In genomic region chr19:1144741-1145140, GRCh38 we compare ENCODE assay signal across 22 cellular contexts. TPM values are rescaled to one million over a fixed set of nuclear protein-coding genes. Genes with fewer than 3 reads are reported as not detected.
DNase-seq lines count a peak whose midpoint lies in the region; ATAC-seq and TF ChIP-seq lines count a peak whose summit lies in the region.
"Had no signal": no experiment of that assay in that cellular context is flagged by ENCODE, and none has a peak within 500 bp of the region (broad histone marks: within the 10 kb centered on the region; RNA-seq: fewer than 3 reads in every experiment).

No MANE protein-coding gene starts in this region.

- H3K27me3 ChIP-seq in CD4-positive, alpha-beta memory T cell (ENCODE audit: insufficient read depth, low read length), result no peaks in the 10 kb centered on the region
- H3K27me3 ChIP-seq: vagina had no signal

- no peak overlapping the region for H3K27ac ChIP-seq in CD4-positive, alpha-beta memory T cell (ENCODE audit: low read depth, low read length)
- H3K27ac ChIP-seq in caudate nucleus (ENCODE audit: low read depth, low read length), result no peak overlapping the region
- H3K27ac ChIP-seq: A549, epithelial cell of prostate, GM23248, SK-N-MC, thoracic aorta, vagina had no signal

- no peak for DNase-seq in activated CD8-positive, alpha-beta T cell treated with anti-CD3 and anti-CD28 coated beads for 36 hours
- no peak for DNase-seq in activated CD8-positive, alpha-beta T cell treated with anti-CD3 and anti-CD28 coated beads, Interleukin-2, amount 10 ng/mL, durations not matched to agents 7 days and 5 days
- DNase-seq in CD4-positive, alpha-beta memory T cell, result no peak
- DNase-seq in WTC11 (ENCODE audit: low spot score) (no peak), memory B cell (ENCODE audit: low spot score in 2 of 2) (no peak), left cardiac atrium (no peak), caudate nucleus (lab: John Stamatoyannopoulos, UW) (no peak), NCI-H1105 treated with DMSO at 0.1 percent for 48 hours (lab: John Stamatoyannopoulos, UW) (no peak)
- DNase-seq: activated CD4-positive, alpha-beta memory T cell treated with anti-CD3 and anti-CD28 coated beads for 36 hours; activated T-cell treated with anti-CD3 and anti-CD28 coated beads for 4 hours; DMS79 treated with DMSO at 0.1 percent for 48 hours; GM23248; Kasumi-1; NCI-H187; NCI-H69; nucleus accumbens had no signal

- H3K36me3 Mint-ChIP-seq in activated CD8-positive, alpha-beta T cell treated with anti-CD3 and anti-CD28 coated beads for 36 hours (ENCODE audit: low read depth), result peaks cover 15% of the 10 kb centered on the region
- peaks cover 33% of the 10 kb centered on the region for H3K36me3 Mint-ChIP-seq in activated CD8-positive, alpha-beta T cell treated with anti-CD3 and anti-CD28 coated beads, Interleukin-2, amount 10 ng/mL, durations not matched to agents 7 days and 5 days (ENCODE audit: low read depth)
- peaks cover 26 to 32% of the 10 kb centered on the region in 2 donors for H3K36me3 Mint-ChIP-seq in CD4-positive, alpha-beta memory T cell
- H3K36me3 Mint-ChIP-seq in WTC11, result peaks cover 26% of the 10 kb centered on the region
- peaks cover 28% of the 10 kb centered on the region for H3K36me3 Mint-ChIP-seq in memory B cell

- no peaks in the 10 kb centered on the region for H3K4me1 ChIP-seq in CD4-positive, alpha-beta memory T cell (ENCODE audit: insufficient read depth, low read length)

- POLR2A ChIA-PET in activated CD8-positive, alpha-beta T cell treated with anti-CD3 and anti-CD28 coated beads for 36 hours (lab: Charles Lee), result no interaction called here
- POLR2A ChIA-PET in activated CD8-positive, alpha-beta T cell treated with anti-CD3 and anti-CD28 coated beads, Interleukin-2, amount 10 ng/mL, durations not matched to agents 7 days and 5 days (lab: Charles Lee), result no interaction called here
- POLR2A ChIA-PET in CD4-positive, alpha-beta memory T cell (lab: Charles Lee; ENCODE audit: partially characterized antibody), result no interaction called here
- POLR2A ChIA-PET in WTC11 (lab: Charles Lee), result no interaction called here

- peak overlapping the region; percentile 36 for H3K27ac Mint-ChIP-seq in activated CD8-positive, alpha-beta T cell treated with anti-CD3 and anti-CD28 coated beads for 36 hours
- no peak overlapping the region for H3K27ac Mint-ChIP-seq in activated CD8-positive, alpha-beta T cell treated with anti-CD3 and anti-CD28 coated beads, Interleukin-2, amount 10 ng/mL, durations not matched to agents 7 days and 5 days
- H3K27ac Mint-ChIP-seq in CD4-positive, alpha-beta memory T cell, result peak overlapping the region in 5 of 7 donors; percentile 15 to 93 (median 87)
- H3K27ac Mint-ChIP-seq in WTC11 (peak overlapping the region; percentile 42), memory B cell (peak overlapping the region; percentile 76)
- H3K27ac Mint-ChIP-seq: activated CD4-positive, alpha-beta memory T cell treated with anti-CD3 and anti-CD28 coated beads for 36 hours had no signal

- CTCF ChIA-PET in activated CD8-positive, alpha-beta T cell treated with anti-CD3 and anti-CD28 coated beads for 36 hours (lab: Charles Lee), result no interaction called here
- CTCF ChIA-PET in activated CD8-positive, alpha-beta T cell treated with anti-CD3 and anti-CD28 coated beads, Interleukin-2, amount 10 ng/mL, durations not matched to agents 7 days and 5 days (lab: Charles Lee), result no interaction called here
- CTCF ChIA-PET in CD4-positive, alpha-beta memory T cell (lab: Charles Lee; ENCODE audit: partially characterized antibody), result no interaction called here
- CTCF ChIA-PET in WTC11 (lab: Charles Lee), result no interaction called here

- peaks cover 4% of the 10 kb centered on the region for H3K36me3 ChIP-seq in CD4-positive, alpha-beta memory T cell (ENCODE audit: insufficient read depth, low read length)

- H3K27me3 Mint-ChIP-seq in activated CD8-positive, alpha-beta T cell treated with anti-CD3 and anti-CD28 coated beads for 36 hours, result no peaks in the 10 kb centered on the region
- H3K27me3 Mint-ChIP-seq in activated CD8-positive, alpha-beta T cell treated with anti-CD3 and anti-CD28 coated beads, Interleukin-2, amount 10 ng/mL, durations not matched to agents 7 days and 5 days (ENCODE audit: low read depth), result no peaks in the 10 kb centered on the region
- no peaks in the 10 kb centered on the region for H3K27me3 Mint-ChIP-seq in CD4-positive, alpha-beta memory T cell
- H3K27me3 Mint-ChIP-seq in WTC11 (ENCODE audit: low read depth) (no peaks in the 10 kb centered on the region), memory B cell (no peaks in the 10 kb centered on the region)
- H3K27me3 Mint-ChIP-seq: activated CD4-positive, alpha-beta memory T cell treated with anti-CD3 and anti-CD28 coated beads for 36 hours had no signal

- no peak overlapping the region for H3K4me3 Mint-ChIP-seq in activated CD8-positive, alpha-beta T cell treated with anti-CD3 and anti-CD28 coated beads for 36 hours
- H3K4me3 Mint-ChIP-seq in activated CD8-positive, alpha-beta T cell treated with anti-CD3 and anti-CD28 coated beads, Interleukin-2, amount 10 ng/mL, durations not matched to agents 7 days and 5 days, result no peak overlapping the region
- no peak overlapping the region for H3K4me3 Mint-ChIP-seq in CD4-positive, alpha-beta memory T cell
- H3K4me3 Mint-ChIP-seq in WTC11, result no peak overlapping the region
- no peak overlapping the region for H3K4me3 Mint-ChIP-seq in memory B cell
- H3K4me3 Mint-ChIP-seq: activated CD4-positive, alpha-beta memory T cell treated with anti-CD3 and anti-CD28 coated beads for 36 hours had no signal

- no peak for ATAC-seq in activated CD8-positive, alpha-beta T cell treated with anti-CD3 and anti-CD28 coated beads for 36 hours
- no peak for ATAC-seq in activated CD8-positive, alpha-beta T cell treated with anti-CD3 and anti-CD28 coated beads, Interleukin-2, amount 10 ng/mL, durations not matched to agents 7 days and 5 days
- no peak for ATAC-seq in WTC11
- no peak for ATAC-seq in memory B cell (ENCODE audit: low read depth)
- ATAC-seq in left cardiac atrium, result no peak
- ATAC-seq: A549 had no signal

- H3K9me3 Mint-ChIP-seq in activated CD8-positive, alpha-beta T cell treated with anti-CD3 and anti-CD28 coated beads for 36 hours, result no peaks in the 10 kb centered on the region
- no peaks in the 10 kb centered on the region for H3K9me3 Mint-ChIP-seq in activated CD8-positive, alpha-beta T cell treated with anti-CD3 and anti-CD28 coated beads, Interleukin-2, amount 10 ng/mL, durations not matched to agents 7 days and 5 days (ENCODE audit: insufficient read depth)
- H3K9me3 Mint-ChIP-seq in CD4-positive, alpha-beta memory T cell, result peaks cover 0 to 4% (median 0%) of the 10 kb centered on the region in 8 donors
- peaks cover 5% of the 10 kb centered on the region for H3K9me3 Mint-ChIP-seq in WTC11
- peaks cover 6% of the 10 kb centered on the region for H3K9me3 Mint-ChIP-seq in memory B cell
- H3K9me3 Mint-ChIP-seq: activated CD4-positive, alpha-beta memory T cell treated with anti-CD3 and anti-CD28 coated beads for 36 hours had no signal

- no peaks in the 10 kb centered on the region for H3K4me1 Mint-ChIP-seq in activated CD8-positive, alpha-beta T cell treated with anti-CD3 and anti-CD28 coated beads for 36 hours (ENCODE audit: low read depth)
- H3K4me1 Mint-ChIP-seq in activated CD8-positive, alpha-beta T cell treated with anti-CD3 and anti-CD28 coated beads, Interleukin-2, amount 10 ng/mL, durations not matched to agents 7 days and 5 days (ENCODE audit: low read depth), result peaks cover 3% of the 10 kb centered on the region
- H3K4me1 Mint-ChIP-seq in CD4-positive, alpha-beta memory T cell, result peaks cover 3 to 7% (median 5%) of the 10 kb centered on the region in 4 donors
- peaks cover 10% of the 10 kb centered on the region for H3K4me1 Mint-ChIP-seq in WTC11
- H3K4me1 Mint-ChIP-seq in memory B cell, result peaks cover 12% of the 10 kb centered on the region

- no peak overlapping the region for H3K4me3 ChIP-seq in CD4-positive, alpha-beta memory T cell (ENCODE audit: low read length in 2 of 2)
- H3K4me3 ChIP-seq: A549, GM23248, lung, SK-N-MC, thoracic aorta, vagina had no signal

- TF ChIP-seq CTCF in activated CD8-positive, alpha-beta T cell treated with anti-CD3 and anti-CD28 coated beads for 36 hours (IDR thresholded peaks at IDR 0.05), result no peak
- TF ChIP-seq CTCF in WTC11 (IDR thresholded peaks at IDR 0.05), result no peak

- intact Hi-C loops in activated CD8-positive, alpha-beta T cell treated with anti-CD3 and anti-CD28 coated beads for 36 hours (cut with micrococcal nuclease), result no loop called here
- intact Hi-C loops in CD4-positive, alpha-beta memory T cell (cut with micrococcal nuclease), result no loop called here
- intact Hi-C loops in left cardiac atrium (cut with DNase I), result no loop called here

- H3K9me3 ChIP-seq in CD4-positive, alpha-beta memory T cell (ENCODE audit: control insufficient read depth in 1 of 2, low read length in 2 of 2), result no peaks in the 10 kb centered on the region
- H3K9me3 ChIP-seq: A549, thoracic aorta, vagina had no signal

TF ChIP-seq in WTC11, 78 proteins besides CTCF, POLR2A, EP300 and RAD21 (continues in another document):
- no peak for TF ChIP-seq CREM (CRISPR knock-in tag; IDR thresholded peaks at IDR 0.05)
- TF ChIP-seq ZNF121 (CRISPR knock-in tag; IDR thresholded peaks at IDR 0.05), result no peak

RNA-seq across cellular contexts. Expression of gene SBNO2, which starts 29.3 kb away (rescaled TPM):
- total RNA-seq in activated CD8-positive, alpha-beta T cell treated with anti-CD3 and anti-CD28 coated beads for 36 hours, result 10 to 100 TPM; 41.7 to 42.0 TPM
- total RNA-seq in activated CD8-positive, alpha-beta T cell treated with anti-CD3 and anti-CD28 coated beads, Interleukin-2, amount 10 ng/mL, durations not matched to agents 7 days and 5 days, result 10 to 100 TPM; 58.6 to 70.5 TPM
- 10 to 100 TPM; 92.6 to 98.6 TPM for total RNA-seq in CD4-positive, alpha-beta memory T cell
- 1 to 10 TPM in 1 of 2 donors, under 1 TPM in 1; 0.37 to 3.5 TPM for polyA plus RNA-seq in CD4-positive, alpha-beta memory T cell
- 40.7 to 57.3 TPM (median 48.0 TPM) in 3 replicates for total RNA-seq in WTC11 (2021)
- total RNA-seq in left cardiac atrium, result 10 to 100 TPM; 27.2 to 64.2 TPM

RNA-seq across cellular contexts. Expression of gene GPX4, which starts 40.9 kb away (rescaled TPM):
- total RNA-seq in activated CD8-positive, alpha-beta T cell treated with anti-CD3 and anti-CD28 coated beads for 36 hours, result 100 to 1,000 TPM; 224 to 232 TPM
- total RNA-seq in activated CD8-positive, alpha-beta T cell treated with anti-CD3 and anti-CD28 coated beads, Interleukin-2, amount 10 ng/mL, durations not matched to agents 7 days and 5 days, result 100 to 1,000 TPM; 174 to 177 TPM
- 100 to 1,000 TPM; 210 to 220 TPM for total RNA-seq in CD4-positive, alpha-beta memory T cell
- polyA plus RNA-seq in CD4-positive, alpha-beta memory T cell, result 100 to 1,000 TPM; 399 to 406 TPM
- total RNA-seq in WTC11 (2021) (363 to 377 TPM (median 368 TPM) in 3 replicates), left cardiac atrium (100 to 1,000 TPM; 378 to 432 TPM)

RNA-seq across cellular contexts. Expression of gene POLR2E, which starts 49.6 kb away (rescaled TPM):
- 100 to 1,000 TPM; 271 to 282 TPM for total RNA-seq in activated CD8-positive, alpha-beta T cell treated with anti-CD3 and anti-CD28 coated beads for 36 hours
- 100 to 1,000 TPM; 176 to 177 TPM for total RNA-seq in activated CD8-positive, alpha-beta T cell treated with anti-CD3 and anti-CD28 coated beads, Interleukin-2, amount 10 ng/mL, durations not matched to agents 7 days and 5 days
- total RNA-seq in CD4-positive, alpha-beta memory T cell, result 10 to 100 TPM; 76.0 to 80.0 TPM
- polyA plus RNA-seq in CD4-positive, alpha-beta memory T cell, result 100 to 1,000 TPM; 167 to 197 TPM
- 275 to 291 TPM (median 287 TPM) in 3 replicates for total RNA-seq in WTC11 (2021)
- total RNA-seq in left cardiac atrium, result 100 to 1,000 TPM; 142 to 143 TPM
